Comparison of ENCODE assay signal across 10 cellular contexts in genomic region chr9:20551835-20552234, GRCh38.
A peak's percentile ranks its signal among the peaks of the same experiment; 100 is the strongest.
DNase-seq lines count a peak whose midpoint lies in the region; ATAC-seq and TF ChIP-seq lines count a peak whose summit lies in the region.
"Had no signal": no experiment of that assay in that cellular context is flagged by ENCODE, and none has a peak within 500 bp of the region (broad histone marks: within the 10 kb centered on the region; RNA-seq: fewer than 3 reads in every experiment).

No MANE protein-coding gene starts in this region.

- H3K9me3 Mint-ChIP-seq in endodermal cell = no peaks in the 10 kb centered on the region

- peak; percentile 47 for DNase-seq in GM12865 (ENCODE audit: low read depth)
- DNase-seq in endodermal cell = no peak
- no peak for DNase-seq in NCI-H446 treated with DMSO at 0.1 percent for 48 hours (lab: John Stamatoyannopoulos, UW)
- DNase-seq in GF-D8 (lab: John Stamatoyannopoulos, UW) = no peak
- DNase-seq in SK-N-DZ (ENCODE audit: low spot score) = no peak
- DNase-seq: SK-N-SH, spleen had no signal

- 63 to 72% methylated on average over 3 to 5 of the region's 5 CpGs for WGBS in endodermal cell (ENCODE audit: insufficient coverage in 1 of 2, insufficient read length in 1 of 2), 2 experiments

- H3K36me3 ChIP-seq in endodermal cell (ENCODE audit: control insufficient read depth, insufficient read depth, low read length) = no peaks in the 10 kb centered on the region
- H3K36me3 ChIP-seq: spleen had no signal

- H3K4me1 Mint-ChIP-seq in endodermal cell = peaks cover 21% of the 10 kb centered on the region

- peak; percentile 60 for ATAC-seq in GM21381 (IDR thresholded peaks at IDR 0.05; ENCODE audit: unreplicated experiment)
- ATAC-seq in HG03521 (IDR thresholded peaks at IDR 0.05; ENCODE audit: unreplicated experiment) = peak; percentile 70
- ATAC-seq in GM19324 (IDR thresholded peaks at IDR 0.05; ENCODE audit: low FRiP score, unreplicated experiment) = no peak

- H3K4me3 Mint-ChIP-seq in endodermal cell = no peak overlapping the region

- H3K36me3 Mint-ChIP-seq in endodermal cell (ENCODE audit: low read depth) = no peaks in the 10 kb centered on the region

- H3K27me3 ChIP-seq in endodermal cell (ENCODE audit: control insufficient read depth, insufficient read depth, low read length, poor library complexity, severe bottlenecking) = no peaks in the 10 kb centered on the region
- H3K27me3 ChIP-seq: spleen had no signal

- no peaks in the 10 kb centered on the region for H3K27me3 Mint-ChIP-seq in endodermal cell (ENCODE audit: insufficient read depth)

- no peak overlapping the region for H3K27ac ChIP-seq in endodermal cell (ENCODE audit: low read depth, low read length)
- H3K27ac ChIP-seq: spleen had no signal

- TF ChIP-seq CTCF in GM12865 (IDR thresholded peaks at IDR 0.05; ENCODE audit: insufficient read depth, low read depth, low read length, missing control alignments) (no peak), endodermal cell (conservative IDR thresholded peaks at IDR 0.05) (no peak)

- no peak overlapping the region for H3K9ac ChIP-seq in endodermal cell (ENCODE audit: extremely low read depth, low read length, poor library complexity, severe bottlenecking)
- H3K9ac ChIP-seq: SK-N-SH had no signal

- H3K4me1 ChIP-seq in endodermal cell (ENCODE audit: control insufficient read depth, insufficient read depth, low read length) = peaks cover 4% of the 10 kb centered on the region

- peak overlapping the region; percentile 35 for H3K27ac Mint-ChIP-seq in endodermal cell

- H3K9me3 ChIP-seq in endodermal cell (ENCODE audit: control insufficient read depth, low read length) = no peaks in the 10 kb centered on the region
- H3K9me3 ChIP-seq: SK-N-SH, spleen had no signal

- H3K4me3 ChIP-seq in GM12865 (ENCODE audit: low read depth, low read length) (no peak overlapping the region), endodermal cell (ENCODE audit: low read length) (peak overlapping the region; percentile 6)
- H3K4me3 ChIP-seq: spleen had no signal
